ENCODE assay signal across 8 cellular contexts in genomic region chr18:68660355-68661183, GRCh38. TPM values are rescaled to one million over a fixed set of nuclear protein-coding genes. Genes with fewer than 3 reads are reported as not detected.
DNase-seq lines count a peak whose midpoint lies in the region; ATAC-seq and TF ChIP-seq lines count a peak whose summit lies in the region.

No MANE protein-coding gene starts in this region.

- H3K9me3 ChIP-seq in mesenchymal stem cell (ENCODE audit: control insufficient read depth, low read length): no peaks in the 10 kb centered on the region

- H3K18ac ChIP-seq in mesenchymal stem cell (ENCODE audit: low read depth in 1 of 2, low read length in 2 of 2): no peak overlapping the region

- H3K27ac Mint-ChIP-seq in activated naive CD4-positive, alpha-beta T cell treated with anti-CD3 and anti-CD28 coated beads, Interleukin-2, amount 10 ng/mL, durations not matched to agents 7 days and 5 days: no peak overlapping the region

- no peaks in the 10 kb centered on the region for H3K36me3 ChIP-seq in mesenchymal stem cell (ENCODE audit: control insufficient read depth in 1 of 2, insufficient read depth in 2 of 2, low read depth in 1 of 2, low read length in 2 of 2)

- H2BK15ac ChIP-seq in mesenchymal stem cell (ENCODE audit: low read depth, poor library complexity, severe bottlenecking): no peak overlapping the region

- no peak overlapping the region for H2AFZ ChIP-seq in mesenchymal stem cell (ENCODE audit: low read depth, low read length)

- H2BK120ac ChIP-seq in mesenchymal stem cell (ENCODE audit: low read depth, low read length): no peak overlapping the region

- no peaks in the 10 kb centered on the region for H3K9me3 Mint-ChIP-seq in activated naive CD4-positive, alpha-beta T cell treated with anti-CD3 and anti-CD28 coated beads, Interleukin-2, amount 10 ng/mL, durations not matched to agents 7 days and 5 days

- H2BK5ac ChIP-seq in mesenchymal stem cell (ENCODE audit: low read depth, low read length, poor library complexity, severe bottlenecking): no peak overlapping the region

- CTCF ChIA-PET in activated naive CD4-positive, alpha-beta T cell treated with anti-CD3 and anti-CD28 coated beads, Interleukin-2, amount 10 ng/mL, durations not matched to agents 7 days and 5 days (lab: Charles Lee): interaction anchor here (0.7 to 2.8 kb wide), 6 partner anchors 11 to 1445 kb away, joined by 3 to 14 read pairs (median 6); no protein-coding TSS in a partner anchor

- no peaks in the 10 kb centered on the region for H3K4me1 Mint-ChIP-seq in activated naive CD4-positive, alpha-beta T cell treated with anti-CD3 and anti-CD28 coated beads, Interleukin-2, amount 10 ng/mL, durations not matched to agents 7 days and 5 days

- H3K14ac ChIP-seq in mesenchymal stem cell (ENCODE audit: low read length in 2 of 2): no peak overlapping the region

- H3K4me3 ChIP-seq in AG09309 (ENCODE audit: control insufficient read depth, low read depth, low read length): no peak overlapping the region
- H3K4me3 ChIP-seq in cardiac fibroblast (replicated peaks in 1 of 2; ENCODE audit: low read depth in 2 of 2, low read length in 2 of 2): no peak overlapping the region
- no peak overlapping the region for H3K4me3 ChIP-seq in mesenchymal stem cell (ENCODE audit: insufficient read depth in 1 of 2, low read depth in 1 of 2, low read length in 2 of 2)

- no peaks in the 10 kb centered on the region for H3K27me3 Mint-ChIP-seq in activated naive CD4-positive, alpha-beta T cell treated with anti-CD3 and anti-CD28 coated beads, Interleukin-2, amount 10 ng/mL, durations not matched to agents 7 days and 5 days

- peak; percentile 42 for TF ChIP-seq CTCF in AG09309 (IDR thresholded peaks at IDR 0.05; ENCODE audit: control insufficient read depth, insufficient read depth, low read depth, low read length, missing control alignments)
- TF ChIP-seq CTCF in cardiac fibroblast (IDR thresholded peaks at IDR 0.05; ENCODE audit: low read depth, low read length): peak; percentile 54

- H3K9ac ChIP-seq in mesenchymal stem cell (ENCODE audit: low read length): no peak overlapping the region

- ATAC-seq in GM18907 (IDR thresholded peaks at IDR 0.05; ENCODE audit: unreplicated experiment): no peak

- H3K4me1 ChIP-seq in mesenchymal stem cell (ENCODE audit: control insufficient read depth, insufficient read depth, low read depth, low read length): no peaks in the 10 kb centered on the region

- H3K4me3 Mint-ChIP-seq in activated naive CD4-positive, alpha-beta T cell treated with anti-CD3 and anti-CD28 coated beads, Interleukin-2, amount 10 ng/mL, durations not matched to agents 7 days and 5 days: no peak overlapping the region

- no peak overlapping the region for H2AK5ac ChIP-seq in mesenchymal stem cell (ENCODE audit: low read length, severe bottlenecking)

- H4K8ac ChIP-seq in mesenchymal stem cell (ENCODE audit: low read length): no peak overlapping the region

- no peak overlapping the region for H3K27ac ChIP-seq in mesenchymal stem cell (ENCODE audit: low read length, poor library complexity, severe bottlenecking)

- H3K4ac ChIP-seq in mesenchymal stem cell (ENCODE audit: low read depth in 1 of 2, low read length in 2 of 2): no peak overlapping the region

- H3K27me3 ChIP-seq in mesenchymal stem cell (ENCODE audit: control insufficient read depth in 1 of 2, insufficient read depth in 1 of 2, low read length in 2 of 2): no peaks in the 10 kb centered on the region

- H3K23ac ChIP-seq in mesenchymal stem cell (ENCODE audit: low read length in 2 of 2): no peak overlapping the region

- no peak overlapping the region for H2BK12ac ChIP-seq in mesenchymal stem cell (ENCODE audit: low read length in 2 of 2)

- no peaks in the 10 kb centered on the region for H3K79me1 ChIP-seq in mesenchymal stem cell (replicated peaks; ENCODE audit: low read length, poor library complexity, severe bottlenecking)

- H3K36me3 Mint-ChIP-seq in activated naive CD4-positive, alpha-beta T cell treated with anti-CD3 and anti-CD28 coated beads, Interleukin-2, amount 10 ng/mL, durations not matched to agents 7 days and 5 days: no peaks in the 10 kb centered on the region

- peak; percentile 20 for DNase-seq in AG09309 (ENCODE audit: low read depth)
- DNase-seq in H4 (ENCODE audit: low spot score): peak; percentile 56
- DNase-seq in NCI-H526 treated with DMSO at 0.1 percent for 48 hours (lab: John Stamatoyannopoulos, UW): peak; percentile 21
- peak; percentile 74 to 78 for DNase-seq in cardiac fibroblast (ENCODE audit: low read depth in 2 of 2)
- peak; percentile 62 for DNase-seq in mesenchymal stem cell
- DNase-seq in activated CD4-positive, alpha-beta T cell treated with anti-CD3 and anti-CD28 coated beads for 1 hour: no peak
- DNase-seq in activated naive CD4-positive, alpha-beta T cell treated with anti-CD3 and anti-CD28 coated beads, Interleukin-2, amount 10 ng/mL, durations not matched to agents 7 days and 5 days: no peak

- H4K91ac ChIP-seq in mesenchymal stem cell (ENCODE audit: low read length): no peak overlapping the region

- H3K4me2 ChIP-seq in mesenchymal stem cell (ENCODE audit: low read length, poor library complexity, severe bottlenecking): no peak overlapping the region

- 39% methylated on average over 3 of the region's 5 CpGs for whole genome bisulfite sequencing in mesenchymal stem cell

RNA-seq across cellular contexts. Expression of gene TMX3, which starts 54.3 kb away (rescaled TPM):
- total RNA-seq in H4 (2014; rRNA removed; shearing (Covaris generic)): 60.4 and 62.4 TPM in 2 replicates
- 52.3 TPM for polyA plus RNA-seq in mesenchymal stem cell (2013, experiment 1 of 2)
- polyA plus RNA-seq in mesenchymal stem cell (2013, experiment 2 of 2): 54.8 TPM

Comparison
In these comparisons a context has a peak if more than half of its experiments do, and no peak if none do; other contexts are left out.
1. DNase-seq: peak in AG09309 (single experiment), H4 (single experiment), NCI-H526 treated with DMSO at 0.1 percent for 48 hours (single experiment), cardiac fibroblast (2 of 2) and mesenchymal stem cell (single experiment); none in activated CD4-positive, alpha-beta T cell treated with anti-CD3 and anti-CD28 coated beads for 1 hour (single experiment) and activated naive CD4-positive, alpha-beta T cell treated with anti-CD3 and anti-CD28 coated beads, Interleukin-2, amount 10 ng/mL, durations not matched to agents 7 days and 5 days (single experiment).